Comparison of ENCODE assay signal across 30 cellular contexts in the genomic region with DNA sequence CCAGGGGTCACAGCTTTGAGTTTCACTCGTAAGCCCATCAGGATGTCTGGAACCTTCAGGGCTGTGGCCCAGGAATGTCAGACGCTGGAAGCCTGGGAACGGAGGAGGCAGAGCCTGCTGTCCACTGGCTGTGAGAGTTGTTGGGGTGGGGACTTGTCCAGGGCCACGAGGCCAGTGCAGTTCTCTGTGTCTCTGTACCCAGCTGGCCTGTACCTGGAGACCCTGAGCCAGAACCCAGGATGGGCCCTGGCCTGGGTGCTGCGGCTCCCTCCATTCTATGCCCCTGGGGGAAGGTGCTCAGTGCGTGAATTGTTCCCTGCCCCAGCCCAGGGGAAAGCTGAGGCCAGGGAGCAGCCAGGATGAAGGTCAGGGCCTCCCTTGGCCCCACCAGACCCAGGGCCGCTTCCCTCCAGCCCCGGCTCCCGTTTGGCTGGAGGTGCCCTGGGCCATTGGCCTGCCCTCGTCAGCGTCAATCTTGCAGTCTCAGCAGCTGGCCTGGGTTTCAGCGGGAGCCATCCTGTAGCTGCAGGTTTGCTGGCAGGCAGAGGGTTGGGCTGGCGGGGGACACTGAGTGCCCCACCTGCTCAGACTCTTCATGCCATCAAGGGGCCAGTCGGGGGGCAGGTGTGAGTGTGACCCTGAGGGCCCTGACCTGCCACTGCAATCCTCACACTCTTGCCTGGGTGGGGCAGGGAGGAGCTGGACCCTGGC. TPM values are rescaled to one million over a fixed set of nuclear protein-coding genes. Genes with fewer than 3 reads are reported as not detected.
DNase-seq lines count a peak whose midpoint lies in the region; ATAC-seq and TF ChIP-seq lines count a peak whose summit lies in the region.
"Had no signal": no experiment of that assay in that cellular context is flagged by ENCODE, and none has a peak within 500 bp of the region (broad histone marks: within the 10 kb centered on the region; RNA-seq: fewer than 3 reads in every experiment).

No MANE protein-coding gene starts in this region.

- H3K4ac ChIP-seq in neuronal stem cell (ENCODE audit: low read length), result no peak overlapping the region

- H3K4me3 Mint-ChIP-seq in endothelial cell (ENCODE audit: unreplicated experiment), result no peak overlapping the region
- no peak overlapping the region for H3K4me3 Mint-ChIP-seq in naive thymus-derived CD8-positive, alpha-beta T cell
- no peak overlapping the region for H3K4me3 Mint-ChIP-seq in activated naive CD4-positive, alpha-beta T cell treated with anti-CD3 and anti-CD28 coated beads for 36 hours
- H3K4me3 Mint-ChIP-seq: activated CD4-positive, alpha-beta T cell treated with anti-CD3 and anti-CD28 coated beads, Interleukin-2, amount 10 ng/mL, durations not matched to agents 7 days and 5 days; activated CD8-positive, alpha-beta memory T cell treated with anti-CD3 and anti-CD28 coated beads, Interleukin-2, amount 10 ng/mL, durations not matched to agents 7 days and 5 days; activated T-helper 1 cell treated with anti-CD3 and anti-CD28 coated beads, Interleukin-12 subunit alpha, Interleukin-12 subunit beta, Interleukin-2, Interleukin-4 antibody, amounts not matched to agents 30 ng/mL and 10 ng/mL and 1 ng/mL, durations not matched to agents 14 hours and 24 hours and 36 hours; dendritic cell treated with granulocyte-macrophage colony-stimulating factor and Interleukin-4, amounts not matched to agents 40 ng/mL and 50 ng/mL, for 4 days; T-helper 2 cell treated with Interferon-gamma antibody and Interleukin-4, amounts not matched to agents 5 μg/mL and 100 μg/mL, for 36 hours had no signal

- no peak for TF ChIP-seq EP300 in transverse colon (IDR thresholded peaks at IDR 0.05; ENCODE audit: low read depth)

- CTCF ChIA-PET in OCI-LY7 (lab: Charles Lee; ENCODE audit: unreplicated experiment), result no interaction called here
- CTCF ChIA-PET in activated naive CD4-positive, alpha-beta T cell treated with anti-CD3 and anti-CD28 coated beads for 36 hours (lab: Charles Lee), result interaction anchor here (1.9 kb wide), 1 partner anchor 130 kb away, joined by 4 read pairs; no protein-coding TSS in a partner anchor

- H3K27me3 ChIP-seq in cardiac muscle cell, result no peaks in the 10 kb centered on the region
- no peaks in the 10 kb centered on the region for H3K27me3 ChIP-seq in heart right ventricle
- peaks cover 0 to 51% (median 9%) of the 10 kb centered on the region in 3 experiments for H3K27me3 ChIP-seq in neuronal stem cell (ENCODE audit: control insufficient read depth in 3 of 3, insufficient read depth in 3 of 3, low read depth in 1 of 3, low read length in 3 of 3)
- no peaks in the 10 kb centered on the region for H3K27me3 ChIP-seq in transverse colon

- no peak overlapping the region for H3K14ac ChIP-seq in neuronal stem cell (ENCODE audit: low read length)

- peak overlapping the region; percentile 97 for H2AK5ac ChIP-seq in neuronal stem cell (ENCODE audit: low read depth, low read length)

- no peaks in the 10 kb centered on the region for H3K9me3 Mint-ChIP-seq in endothelial cell (ENCODE audit: unreplicated experiment)
- H3K9me3 Mint-ChIP-seq in naive thymus-derived CD8-positive, alpha-beta T cell, result no peaks in the 10 kb centered on the region
- H3K9me3 Mint-ChIP-seq in activated naive CD4-positive, alpha-beta T cell treated with anti-CD3 and anti-CD28 coated beads for 36 hours, result no peaks in the 10 kb centered on the region
- H3K9me3 Mint-ChIP-seq: activated CD4-positive, alpha-beta T cell treated with anti-CD3 and anti-CD28 coated beads, Interleukin-2, amount 10 ng/mL, durations not matched to agents 7 days and 5 days; activated T-helper 1 cell treated with anti-CD3 and anti-CD28 coated beads, Interleukin-12 subunit alpha, Interleukin-12 subunit beta, Interleukin-2, Interleukin-4 antibody, amounts not matched to agents 30 ng/mL and 10 ng/mL and 1 ng/mL, durations not matched to agents 14 hours and 24 hours and 36 hours; CD8-positive, alpha-beta memory T cell; dendritic cell treated with granulocyte-macrophage colony-stimulating factor and Interleukin-4, amounts not matched to agents 40 ng/mL and 50 ng/mL, for 4 days; naive B cell; T-helper 2 cell treated with Interferon-gamma antibody and Interleukin-4, amounts not matched to agents 5 μg/mL and 100 μg/mL, for 36 hours had no signal

- peak overlapping the region; percentile 76 for H3K18ac ChIP-seq in neuronal stem cell (ENCODE audit: low read length)

- 72% methylated on average over 14 of the region's 14 CpGs for WGBS in heart right ventricle, 2 donors
- WGBS in neuronal stem cell (ENCODE audit: extremely low coverage in 2 of 2, insufficient read length in 2 of 2, insufficient replicate concordance in 1 of 2), 2 donors, result no CpG with 5 or more reads among the region's 14 CpGs
- WGBS in transverse colon (ENCODE audit: low coverage in 1 of 2), 2 donors, result 70% methylated on average over 12 of the region's 14 CpGs; no CpG with 5 or more reads in 1 of the 2 donors

- no peak overlapping the region for H3K4me3 ChIP-seq in cardiac muscle cell
- no peak overlapping the region for H3K4me3 ChIP-seq in heart right ventricle
- no peak overlapping the region for H3K4me3 ChIP-seq in neuronal stem cell (ENCODE audit: low read length in 2 of 2)
- no peak overlapping the region for H3K4me3 ChIP-seq in transverse colon
- H3K4me3 ChIP-seq in OCI-LY7 (ENCODE audit: low read depth, low read length, poor library complexity, severe bottlenecking), result no peak overlapping the region
- H3K4me3 ChIP-seq: A549 had no signal

- no TSS peak for BruUV-seq in OCI-LY7 (replicated peaks; lab: Mats Ljungman, UMichigan)

- H2BK15ac ChIP-seq in neuronal stem cell (ENCODE audit: low read length), result peak overlapping the region; percentile 10

- H4K20me1 ChIP-seq in OCI-LY7 (ENCODE audit: insufficient read depth, low read length), result no peaks in the 10 kb centered on the region

- no peaks in the 10 kb centered on the region for H3K9me2 ChIP-seq in OCI-LY7 (ENCODE audit: insufficient read depth, low read length)

- H3K4me2 ChIP-seq in neuronal stem cell (ENCODE audit: insufficient read depth, low read length, poor library complexity, severe bottlenecking), result no peak overlapping the region
- no peak overlapping the region for H3K4me2 ChIP-seq in OCI-LY7 (ENCODE audit: low read length)
- H3K4me2 ChIP-seq: A549 had no signal

- H3K27me3 Mint-ChIP-seq in endothelial cell (ENCODE audit: unreplicated experiment), result peaks cover 10% of the 10 kb centered on the region
- no peaks in the 10 kb centered on the region for H3K27me3 Mint-ChIP-seq in naive thymus-derived CD8-positive, alpha-beta T cell
- H3K27me3 Mint-ChIP-seq in activated naive CD4-positive, alpha-beta T cell treated with anti-CD3 and anti-CD28 coated beads for 36 hours (ENCODE audit: low read depth), result no peaks in the 10 kb centered on the region
- H3K27me3 Mint-ChIP-seq: activated CD4-positive, alpha-beta T cell treated with anti-CD3 and anti-CD28 coated beads, Interleukin-2, amount 10 ng/mL, durations not matched to agents 7 days and 5 days had no signal

- peak overlapping the region; percentile 73 for H3K23ac ChIP-seq in neuronal stem cell (ENCODE audit: low read depth, low read length, poor library complexity)

- H3K4me1 Mint-ChIP-seq in endothelial cell (ENCODE audit: unreplicated experiment), result peaks cover 6% of the 10 kb centered on the region
- peaks cover 8 to 16% (median 15%) of the 10 kb centered on the region in 4 donors for H3K4me1 Mint-ChIP-seq in naive thymus-derived CD8-positive, alpha-beta T cell
- H3K4me1 Mint-ChIP-seq in activated naive CD4-positive, alpha-beta T cell treated with anti-CD3 and anti-CD28 coated beads for 36 hours (ENCODE audit: low read depth), result peaks cover 10% of the 10 kb centered on the region

- H4K91ac ChIP-seq in neuronal stem cell (ENCODE audit: low read depth, low read length, poor library complexity), result no peak overlapping the region

- H3K36me3 Mint-ChIP-seq in endothelial cell (ENCODE audit: low read depth, unreplicated experiment), result no peaks in the 10 kb centered on the region
- no peaks in the 10 kb centered on the region for H3K36me3 Mint-ChIP-seq in naive thymus-derived CD8-positive, alpha-beta T cell
- no peaks in the 10 kb centered on the region for H3K36me3 Mint-ChIP-seq in activated naive CD4-positive, alpha-beta T cell treated with anti-CD3 and anti-CD28 coated beads for 36 hours (ENCODE audit: low read depth)
- H3K36me3 Mint-ChIP-seq: activated CD8-positive, alpha-beta memory T cell treated with anti-CD3 and anti-CD28 coated beads, Interleukin-2, amount 10 ng/mL, durations not matched to agents 7 days and 5 days; CD8-positive, alpha-beta memory T cell; naive B cell had no signal

- H3K27ac Mint-ChIP-seq in endothelial cell (ENCODE audit: unreplicated experiment), result no peak overlapping the region
- H3K27ac Mint-ChIP-seq in naive thymus-derived CD8-positive, alpha-beta T cell, result no peak overlapping the region
- H3K27ac Mint-ChIP-seq in activated naive CD4-positive, alpha-beta T cell treated with anti-CD3 and anti-CD28 coated beads for 36 hours, result no peak overlapping the region
- H3K27ac Mint-ChIP-seq: activated CD4-positive, alpha-beta T cell treated with anti-CD3 and anti-CD28 coated beads, Interleukin-2, amount 10 ng/mL, durations not matched to agents 7 days and 5 days; activated T-helper 1 cell treated with anti-CD3 and anti-CD28 coated beads, Interleukin-12 subunit alpha, Interleukin-12 subunit beta, Interleukin-2, Interleukin-4 antibody, amounts not matched to agents 30 ng/mL and 10 ng/mL and 1 ng/mL, durations not matched to agents 14 hours and 24 hours and 36 hours; dendritic cell treated with granulocyte-macrophage colony-stimulating factor and Interleukin-4, amounts not matched to agents 40 ng/mL and 50 ng/mL, for 4 days; T-helper 2 cell treated with Interferon-gamma antibody and Interleukin-4, amounts not matched to agents 5 μg/mL and 100 μg/mL, for 36 hours had no signal

- H3K79me2 ChIP-seq in OCI-LY7 (ENCODE audit: insufficient read depth, low read depth, low read length), result no peaks in the 10 kb centered on the region

- H2BK12ac ChIP-seq in neuronal stem cell (ENCODE audit: low read length), result peak overlapping the region; percentile 84

- H3K36me3 ChIP-seq in cardiac muscle cell (no peaks in the 10 kb centered on the region), heart right ventricle (no peaks in the 10 kb centered on the region), neuronal stem cell (replicated peaks in 1 of 2; ENCODE audit: control insufficient read depth in 2 of 2, insufficient read depth in 2 of 2, low read length in 2 of 2) (no peaks in the 10 kb centered on the region), transverse colon (no peaks in the 10 kb centered on the region), OCI-LY7 (ENCODE audit: insufficient read depth, low read length) (no peaks in the 10 kb centered on the region)

- peaks cover 10% of the 10 kb centered on the region for H3K4me1 ChIP-seq in cardiac muscle cell (ENCODE audit: low read depth)
- peaks cover 10 to 23% (median 19%) of the 10 kb centered on the region in 9 donors for H3K4me1 ChIP-seq in heart right ventricle
- peaks cover 4 to 8% of the 10 kb centered on the region in 2 donors for H3K4me1 ChIP-seq in neuronal stem cell (ENCODE audit: control insufficient read depth in 2 of 2, insufficient read depth in 1 of 2, low read depth in 1 of 2, low read length in 2 of 2)
- H3K4me1 ChIP-seq in transverse colon, result peaks cover 10 to 27% (median 21%) of the 10 kb centered on the region in 4 donors
- H3K4me1 ChIP-seq in OCI-LY7 (ENCODE audit: insufficient read depth, low read length, poor library complexity, severe bottlenecking), result peaks cover 19% of the 10 kb centered on the region

- H4K8ac ChIP-seq in neuronal stem cell (ENCODE audit: low read depth, low read length), result no peak overlapping the region

- peak overlapping the region; percentile 39 for H2BK5ac ChIP-seq in neuronal stem cell (ENCODE audit: low read length)

- no peak for TF ChIP-seq CTCF in cardiac muscle cell (IDR thresholded peaks at IDR 0.05; ENCODE audit: low read depth, low read length)
- no peak for TF ChIP-seq CTCF in heart right ventricle (IDR thresholded peaks at IDR 0.05)
- TF ChIP-seq CTCF in endothelial cell (IDR thresholded peaks at IDR 0.05; ENCODE audit: unreplicated experiment), result no peak
- no peak for TF ChIP-seq CTCF in transverse colon (IDR thresholded peaks at IDR 0.05)
- no peak for TF ChIP-seq CTCF in OCI-LY7 (conservative IDR thresholded peaks at IDR 0.05; ENCODE audit: low read length)

- no peak for DNase-seq in cardiac muscle cell (ENCODE audit: low read depth in 1 of 2, low spot score in 1 of 2)
- no peak for DNase-seq in heart right ventricle
- DNase-seq in endothelial cell (ENCODE audit: low spot score), result peak; percentile 6
- no peak for DNase-seq in neuronal stem cell (ENCODE audit: low spot score)
- DNase-seq in transverse colon, result peak; percentile 7
- DNase-seq in OCI-LY7 (ENCODE audit: low spot score), result no peak
- no peak for DNase-seq in naive thymus-derived CD8-positive, alpha-beta T cell
- DNase-seq in activated naive CD4-positive, alpha-beta T cell treated with anti-CD3 and anti-CD28 coated beads for 36 hours, result no peak
- DNase-seq: activated CD4-positive, alpha-beta T cell treated with anti-CD3 and anti-CD28 coated beads, Interleukin-2, amount 10 ng/mL, durations not matched to agents 7 days and 5 days; activated CD8-positive, alpha-beta memory T cell treated with anti-CD3 and anti-CD28 coated beads, Interleukin-2, amount 10 ng/mL, durations not matched to agents 7 days and 5 days; activated naive CD4-positive, alpha-beta T cell treated with anti-CD3 and anti-CD28 coated beads, Interleukin-2, amount 50 U/mL, for 16 hours; caudate nucleus; DMS53; GF-D8; KG1; MM.1S; naive B cell; NCI-H1436; NCI-H524; small intestine; stimulated activated CD4-positive, alpha-beta T cell treated with anti-CD3 and anti-CD28 coated beads, Interleukin-2, amount 100 ng/mL, for 24 hours had no signal

- peaks cover 3% of the 10 kb centered on the region for H3K79me1 ChIP-seq in neuronal stem cell (ENCODE audit: low read depth, low read length)

- H2AFZ ChIP-seq in neuronal stem cell (ENCODE audit: low read length) (no peak overlapping the region), OCI-LY7 (ENCODE audit: low read length) (no peak overlapping the region)

- in situ Hi-C loops in transverse colon (cut with MboI; ENCODE audit: low pct_ligation_motif_present in 1 of 4, low pct_unique_long_range_greater_than_20kb in 1 of 4, low sequenced_read_pairs in 3 of 4), result no loop called here

- no peak for ATAC-seq in heart right ventricle
- no peak for ATAC-seq in naive thymus-derived CD8-positive, alpha-beta T cell
- ATAC-seq: A549; activated CD8-positive, alpha-beta memory T cell treated with anti-CD3 and anti-CD28 coated beads, Interleukin-2, amount 10 ng/mL, durations not matched to agents 7 days and 5 days had no signal

- peak overlapping the region; percentile 7 for H3K27ac ChIP-seq in cardiac muscle cell
- H3K27ac ChIP-seq in heart right ventricle, result no peak overlapping the region
- no peak overlapping the region for H3K27ac ChIP-seq in neuronal stem cell (replicated peaks; ENCODE audit: low read length)
- no peak overlapping the region for H3K27ac ChIP-seq in transverse colon
- H3K27ac ChIP-seq in OCI-LY7 (ENCODE audit: low read depth, low read length, poor library complexity, severe bottlenecking), result no peak overlapping the region
- H3K27ac ChIP-seq: A549 had no signal

- H2BK120ac ChIP-seq in neuronal stem cell (ENCODE audit: low read depth, low read length), result no peak overlapping the region

- no peaks in the 10 kb centered on the region for H3K9me3 ChIP-seq in cardiac muscle cell (ENCODE audit: low read depth)
- no peaks in the 10 kb centered on the region for H3K9me3 ChIP-seq in heart right ventricle
- no peaks in the 10 kb centered on the region for H3K9me3 ChIP-seq in neuronal stem cell (replicated peaks in 1 of 2; ENCODE audit: control insufficient read depth in 2 of 2, insufficient read depth in 1 of 2, low read depth in 1 of 2, low read length in 2 of 2)
- no peaks in the 10 kb centered on the region for H3K9me3 ChIP-seq in transverse colon
- H3K9me3 ChIP-seq in OCI-LY7 (ENCODE audit: low read length), result no peaks in the 10 kb centered on the region
- H3K9me3 ChIP-seq: A549 had no signal

- TF ChIP-seq POLR2A in transverse colon (IDR thresholded peaks at IDR 0.05), result no peak

- POLR2A ChIA-PET in OCI-LY7 (lab: Charles Lee), result no interaction called here
- POLR2A ChIA-PET in naive thymus-derived CD8-positive, alpha-beta T cell (lab: Charles Lee), result no interaction called here

- intact Hi-C loops in heart right ventricle (cut with DNase I), result no loop called here
- intact Hi-C loops in transverse colon (cut with DNase I; ENCODE audit: low total_unique reads), result no loop called here
- intact Hi-C loops in OCI-LY7 (cut with micrococcal nuclease; ENCODE audit: unreplicated experiment), result no loop called here
- intact Hi-C loops in activated naive CD4-positive, alpha-beta T cell treated with anti-CD3 and anti-CD28 coated beads for 36 hours (cut with micrococcal nuclease), result no loop called here

- H3K9ac ChIP-seq in neuronal stem cell (ENCODE audit: low read depth, low read length, poor library complexity), result peak overlapping the region; percentile 70

RNA-seq across cellular contexts. Expression of a gene that starts 0.8 kb away (rescaled TPM):
- total RNA-seq in cardiac muscle cell (0.63 TPM in 1 of 2 replicates, not detected in the other), heart right ventricle (under 1 TPM in 2 of 10 donors, not detected in 8; 0.20 TPM), endothelial cell (ENCODE audit: unreplicated experiment) (0.64 TPM), transverse colon (under 1 TPM in 1 of 4 donors, not detected in 3; 0.48 TPM), OCI-LY7 (2022) (2.4 and 5.1 TPM in 2 replicates)
- polyA plus RNA-seq in cardiac muscle cell (0.28 TPM in 1 of 2 replicates, not detected in the other), heart right ventricle (under 1 TPM; 0.09 to 0.88 TPM)
- 0.07 TPM for polyA plus RNA-seq in neuronal stem cell (2013, experiment 1 of 2)
- 0.08 TPM for polyA plus RNA-seq in neuronal stem cell (2013, experiment 2 of 2)
- 0.54 and 0.88 TPM in 2 replicates for total RNA-seq in OCI-LY7 (2014; rRNA removed; shearing (Covaris generic))
- total RNA-seq in naive thymus-derived CD8-positive, alpha-beta T cell, result 1 to 10 TPM; 1.4 to 1.6 TPM
- not detected for polyA plus RNA-seq in naive thymus-derived CD8-positive, alpha-beta T cell
- under 1 TPM; 0.41 to 0.86 TPM for total RNA-seq in activated naive CD4-positive, alpha-beta T cell treated with anti-CD3 and anti-CD28 coated beads for 36 hours
- total RNA-seq: HT-29, RPMI7951 had no signal
- polyA plus RNA-seq: CD8-positive, alpha-beta memory T cell had no signal

RNA-seq across cellular contexts. Expression of a gene that starts 4.8 kb away (rescaled TPM):
- total RNA-seq in cardiac muscle cell (6.9 and 7.1 TPM in 2 replicates), heart right ventricle (1 to 10 TPM in 6 of 10 donors, under 1 TPM in 2, not detected in 2; 0.58 to 3.1 (median 1.9) TPM), endothelial cell (ENCODE audit: unreplicated experiment) (0.92 TPM), transverse colon (1 to 10 TPM in 3 of 4 donors, not detected in 1; 5.2 to 9.5 (median 5.3) TPM), OCI-LY7 (2022) (2.5 and 2.7 TPM in 2 replicates)
- polyA plus RNA-seq in cardiac muscle cell (4.2 and 16.6 TPM in 2 replicates), heart right ventricle (10 to 100 TPM in 1 of 2 donors, 1 to 10 TPM in 1; 1.0 to 11.5 TPM)
- 7.3 TPM for polyA plus RNA-seq in neuronal stem cell (2013, experiment 1 of 2)
- polyA plus RNA-seq in neuronal stem cell (2013, experiment 2 of 2), result 7.1 TPM
- 0.46 and 1.7 TPM in 2 replicates for total RNA-seq in OCI-LY7 (2014; rRNA removed; shearing (Covaris generic))
- total RNA-seq in naive thymus-derived CD8-positive, alpha-beta T cell, result 1 to 10 TPM in 1 of 2 experiments, not detected in 1; 1.0 TPM
- under 1 TPM in 2 of 3 donors, not detected in 1; 0.20 to 0.53 TPM for polyA plus RNA-seq in naive thymus-derived CD8-positive, alpha-beta T cell
- total RNA-seq in activated naive CD4-positive, alpha-beta T cell treated with anti-CD3 and anti-CD28 coated beads for 36 hours, result under 1 TPM in 1 of 2 experiments, not detected in 1; 0.99 TPM
- total RNA-seq: activated CD4-positive, alpha-beta T cell treated with anti-CD3 and anti-CD28 coated beads, Interleukin-2, amount 10 ng/mL, durations not matched to agents 7 days and 5 days; activated CD8-positive, alpha-beta memory T cell treated with anti-CD3 and anti-CD28 coated beads, Interleukin-2, amount 10 ng/mL, durations not matched to agents 7 days and 5 days; posterior vena cava; ureter had no signal

RNA-seq across cellular contexts. Expression of a gene that starts 23.4 kb away (rescaled TPM):
- total RNA-seq in cardiac muscle cell, result 85.5 and 93.5 TPM in 2 replicates
- 185 and 196 TPM in 2 replicates for polyA plus RNA-seq in cardiac muscle cell
- 100 to 1,000 TPM; 139 to 228 (median 174) TPM for total RNA-seq in heart right ventricle
- 100 to 1,000 TPM in 1 of 2 donors, 10 to 100 TPM in 1; 64.9 to 109 TPM for polyA plus RNA-seq in heart right ventricle
- 427 TPM for total RNA-seq in endothelial cell (ENCODE audit: unreplicated experiment)
- polyA plus RNA-seq in neuronal stem cell (2013, experiment 1 of 2), result 291 TPM
- 287 TPM for polyA plus RNA-seq in neuronal stem cell (2013, experiment 2 of 2)
- 100 to 1,000 TPM; 123 to 191 (median 174) TPM for total RNA-seq in transverse colon
- 86.9 and 101 TPM in 2 replicates for total RNA-seq in OCI-LY7 (2014; rRNA removed; shearing (Covaris generic))
- total RNA-seq in OCI-LY7 (2022), result 502 and 563 TPM in 2 replicates
- 100 to 1,000 TPM; 231 to 232 TPM for total RNA-seq in naive thymus-derived CD8-positive, alpha-beta T cell
- polyA plus RNA-seq in naive thymus-derived CD8-positive, alpha-beta T cell, result 100 to 1,000 TPM in 2 of 3 donors, 10 to 100 TPM in 1; 45.9 to 107 (median 105) TPM
- total RNA-seq in activated naive CD4-positive, alpha-beta T cell treated with anti-CD3 and anti-CD28 coated beads for 36 hours, result 100 to 1,000 TPM; 326 to 351 TPM

Comparison
In these comparisons a context has a peak if more than half of its experiments do, and no peak if none do; other contexts are left out.
1. DNase-seq: peak in endothelial cell (single experiment) and transverse colon (single experiment); none in cardiac muscle cell (0 of 2), heart right ventricle (0 of 2), neuronal stem cell (single experiment), OCI-LY7 (single experiment), naive thymus-derived CD8-positive, alpha-beta T cell (0 of 10) and activated naive CD4-positive, alpha-beta T cell treated with anti-CD3 and anti-CD28 coated beads for 36 hours (single experiment).